21 cellular contexts compared by ENCODE assay signal in the genomic region with DNA sequence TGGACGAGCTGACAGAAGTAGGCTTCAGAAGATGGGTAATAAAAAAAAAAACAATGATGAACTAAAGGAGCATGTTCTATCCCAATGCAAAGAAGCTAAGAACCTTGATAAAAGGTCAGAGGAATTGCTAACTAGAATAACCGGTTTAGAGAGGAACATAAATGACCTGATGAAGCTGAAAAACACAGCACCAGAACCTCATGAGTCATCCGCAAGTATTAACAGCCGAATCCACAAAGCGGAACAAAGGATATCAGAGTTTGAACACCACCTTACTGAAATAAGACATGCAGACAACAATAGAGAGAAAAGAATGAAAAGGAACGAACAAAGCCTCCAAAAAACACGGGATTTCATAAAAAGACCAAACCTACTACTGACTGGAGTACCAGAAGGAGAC. TPM values are rescaled to one million over a fixed set of nuclear protein-coding genes. Genes with fewer than 3 reads are reported as not detected.
A peak's percentile ranks its signal among the peaks of the same experiment; 100 is the strongest.
DNase-seq lines count a peak whose midpoint lies in the region; ATAC-seq and TF ChIP-seq lines count a peak whose summit lies in the region.
"Had no signal": no experiment of that assay in that cellular context is flagged by ENCODE, and none has a peak within 500 bp of the region (broad histone marks: within the 10 kb centered on the region; RNA-seq: fewer than 3 reads in every experiment).

No MANE protein-coding gene starts in this region.

- H3K4me1 ChIP-seq in thyroid gland (peaks cover 31 to 33% of the 10 kb centered on the region in 2 donors), heart left ventricle (no peaks in the 10 kb centered on the region)

- TF ChIP-seq EP300 in Ishikawa (IDR thresholded peaks at IDR 0.05; ENCODE audit: borderline replicate concordance), result peak; percentile 44; the same call in 1 of the 2 replicates

- intact Hi-C loops in thyroid gland (cut with DNase I) (no loop called here), heart left ventricle (cut with DNase I) (no loop called here)
- intact Hi-C loops in activated naive CD4-positive, alpha-beta T cell treated with anti-CD3 and anti-CD28 coated beads for 36 hours (cut with micrococcal nuclease), result no loop called here

- no peak overlapping the region for H3K4me3 Mint-ChIP-seq in activated naive CD4-positive, alpha-beta T cell treated with anti-CD3 and anti-CD28 coated beads for 36 hours
- H3K4me3 Mint-ChIP-seq: activated CD4-positive, alpha-beta memory T cell treated with anti-CD3 and anti-CD28 coated beads for 36 hours; activated naive CD8-positive, alpha-beta T cell treated with anti-CD3 and anti-CD28 coated beads, Interleukin-2, amount 10 ng/mL, durations not matched to agents 7 days and 5 days; activated T-cell treated with anti-CD3 and anti-CD28 coated beads, Interleukin-2, amount 50 U/mL, for 4 hours; B cell; immature natural killer cell; natural killer cell had no signal

- no peak for ATAC-seq in heart left ventricle
- ATAC-seq: activated T-cell treated with anti-CD3 and anti-CD28 coated beads, Interleukin-2, amount 50 U/mL, for 4 hours; natural killer cell had no signal

- H3K4me3 ChIP-seq in thyroid gland (replicated peaks in 1 of 3), result no peak overlapping the region
- no peak overlapping the region for H3K4me3 ChIP-seq in heart left ventricle
- H3K4me3 ChIP-seq: cardiac muscle cell, skin epidermis had no signal

- peak; percentile 26 for TF ChIP-seq RAD21 in Ishikawa (IDR thresholded peaks at IDR 0.05; ENCODE audit: low read depth)

- peaks cover 47% of the 10 kb centered on the region for H3K4me1 Mint-ChIP-seq in activated naive CD4-positive, alpha-beta T cell treated with anti-CD3 and anti-CD28 coated beads for 36 hours (ENCODE audit: low read depth)

- peaks cover 71% of the 10 kb centered on the region for H3K36me3 Mint-ChIP-seq in activated naive CD4-positive, alpha-beta T cell treated with anti-CD3 and anti-CD28 coated beads for 36 hours (ENCODE audit: low read depth)

- no peaks in the 10 kb centered on the region for H3K9me3 ChIP-seq in thyroid gland
- H3K9me3 ChIP-seq in heart left ventricle, result peaks cover 0 to 47% (median 17%) of the 10 kb centered on the region in 12 donors

- 60 to 65% methylated on average over 7 of the region's 7 CpGs for WGBS in thyroid gland, 2 donors
- WGBS in heart left ventricle, 4 donors, result 95 to 98% (median 97%) methylated on average over 7 of the region's 7 CpGs

- peaks cover 36% of the 10 kb centered on the region for H3K9me3 Mint-ChIP-seq in activated naive CD4-positive, alpha-beta T cell treated with anti-CD3 and anti-CD28 coated beads for 36 hours

- peak; percentile 15 for DNase-seq in iris pigment epithelial cell (ENCODE audit: low read depth)
- peak; percentile 51 to 57 for DNase-seq in thyroid gland
- no peak for DNase-seq in NCI-H1105 (lab: John Stamatoyannopoulos, UW)
- no peak for DNase-seq in heart left ventricle
- DNase-seq in activated naive CD4-positive, alpha-beta T cell treated with anti-CD3 and anti-CD28 coated beads for 36 hours, result no peak
- DNase-seq: activated CD4-positive, alpha-beta memory T cell treated with anti-CD3 and anti-CD28 coated beads for 36 hours; activated naive CD8-positive, alpha-beta T cell treated with anti-CD3 and anti-CD28 coated beads, Interleukin-2, amount 10 ng/mL, durations not matched to agents 7 days and 5 days; activated T-cell treated with anti-CD3 and anti-CD28 coated beads, Interleukin-2, amount 50 U/mL, for 4 hours; dermis blood vessel endothelial cell; DMS 273 treated with DMSO at 0.1 percent for 48 hours; immature natural killer cell; natural killer cell; NCI-H2227 treated with DMSO at 0.1 percent for 48 hours; NK-92 treated with Interleukin-12 subunit alpha and Interleukin-12 subunit beta, amount 100 ng/mL, for 24 hours; SHP77; T-helper 1 cell had no signal

- CTCF ChIA-PET in activated naive CD4-positive, alpha-beta T cell treated with anti-CD3 and anti-CD28 coated beads for 36 hours (lab: Charles Lee), result interaction anchor here (1.0 kb wide), 1 partner anchor 99 kb away, joined by 3 read pairs; no protein-coding TSS in a partner anchor

- H3K27ac ChIP-seq in VCaP, result peak overlapping the region; percentile 72
- H3K27ac ChIP-seq in thyroid gland, result peak overlapping the region; percentile 73 to 88 (median 75)
- no peak overlapping the region for H3K27ac ChIP-seq in heart left ventricle
- H3K27ac ChIP-seq: cardiac muscle cell, skin epidermis had no signal

- H3K27me3 Mint-ChIP-seq in activated naive CD4-positive, alpha-beta T cell treated with anti-CD3 and anti-CD28 coated beads for 36 hours (ENCODE audit: low read depth), result no peaks in the 10 kb centered on the region
- H3K27me3 Mint-ChIP-seq: activated CD4-positive, alpha-beta memory T cell treated with anti-CD3 and anti-CD28 coated beads for 36 hours; activated naive CD8-positive, alpha-beta T cell treated with anti-CD3 and anti-CD28 coated beads, Interleukin-2, amount 10 ng/mL, durations not matched to agents 7 days and 5 days; B cell had no signal

- H3K36me3 ChIP-seq in thyroid gland (peaks cover 0 to 2% of the 10 kb centered on the region in 2 donors), heart left ventricle (peaks cover 0 to 20% (median 3%) of the 10 kb centered on the region in 9 donors)

- TF ChIP-seq POLR2A in thyroid gland (IDR thresholded peaks at IDR 0.05), result peak in 1 of 2 donors; percentile 26
- no peak for TF ChIP-seq POLR2A in heart left ventricle (IDR thresholded peaks at IDR 0.05)

- no peak overlapping the region for H3K27ac Mint-ChIP-seq in activated naive CD4-positive, alpha-beta T cell treated with anti-CD3 and anti-CD28 coated beads for 36 hours
- H3K27ac Mint-ChIP-seq: activated CD4-positive, alpha-beta memory T cell treated with anti-CD3 and anti-CD28 coated beads for 36 hours; activated naive CD8-positive, alpha-beta T cell treated with anti-CD3 and anti-CD28 coated beads, Interleukin-2, amount 10 ng/mL, durations not matched to agents 7 days and 5 days; B cell; immature natural killer cell; natural killer cell had no signal

- TF ChIP-seq CTCF in VCaP (conservative IDR thresholded peaks at IDR 0.05) (no peak), thyroid gland (IDR thresholded peaks at IDR 0.05) (no peak), heart left ventricle (IDR thresholded peaks at IDR 0.05) (no peak)

- H3K27me3 ChIP-seq in thyroid gland, result no peaks in the 10 kb centered on the region
- no peaks in the 10 kb centered on the region for H3K27me3 ChIP-seq in heart left ventricle
- H3K27me3 ChIP-seq: cardiac muscle cell had no signal

TF ChIP-seq in Ishikawa, 13 proteins besides CTCF, POLR2A, EP300 and RAD21:
- TF ChIP-seq TEAD4 (IDR thresholded peaks at IDR 0.05) (peak; percentile 49; the same call in 1 of the 2 replicates), NFIC (IDR thresholded peaks at IDR 0.05) (no peak), USF1 (IDR thresholded peaks at IDR 0.05) (0 out of 2 replicates have a peak, but pooled peaks have one; percentile 23), CEBPB (IDR thresholded peaks at IDR 0.05) (0 out of 2 replicates have a peak, but pooled peaks have one; percentile 6), TCF12 (IDR thresholded peaks at IDR 0.05; ENCODE audit: low read depth) (0 out of 2 replicates have a peak, but pooled peaks have one; percentile 36)
- TF ChIP-seq, protein P1, sequence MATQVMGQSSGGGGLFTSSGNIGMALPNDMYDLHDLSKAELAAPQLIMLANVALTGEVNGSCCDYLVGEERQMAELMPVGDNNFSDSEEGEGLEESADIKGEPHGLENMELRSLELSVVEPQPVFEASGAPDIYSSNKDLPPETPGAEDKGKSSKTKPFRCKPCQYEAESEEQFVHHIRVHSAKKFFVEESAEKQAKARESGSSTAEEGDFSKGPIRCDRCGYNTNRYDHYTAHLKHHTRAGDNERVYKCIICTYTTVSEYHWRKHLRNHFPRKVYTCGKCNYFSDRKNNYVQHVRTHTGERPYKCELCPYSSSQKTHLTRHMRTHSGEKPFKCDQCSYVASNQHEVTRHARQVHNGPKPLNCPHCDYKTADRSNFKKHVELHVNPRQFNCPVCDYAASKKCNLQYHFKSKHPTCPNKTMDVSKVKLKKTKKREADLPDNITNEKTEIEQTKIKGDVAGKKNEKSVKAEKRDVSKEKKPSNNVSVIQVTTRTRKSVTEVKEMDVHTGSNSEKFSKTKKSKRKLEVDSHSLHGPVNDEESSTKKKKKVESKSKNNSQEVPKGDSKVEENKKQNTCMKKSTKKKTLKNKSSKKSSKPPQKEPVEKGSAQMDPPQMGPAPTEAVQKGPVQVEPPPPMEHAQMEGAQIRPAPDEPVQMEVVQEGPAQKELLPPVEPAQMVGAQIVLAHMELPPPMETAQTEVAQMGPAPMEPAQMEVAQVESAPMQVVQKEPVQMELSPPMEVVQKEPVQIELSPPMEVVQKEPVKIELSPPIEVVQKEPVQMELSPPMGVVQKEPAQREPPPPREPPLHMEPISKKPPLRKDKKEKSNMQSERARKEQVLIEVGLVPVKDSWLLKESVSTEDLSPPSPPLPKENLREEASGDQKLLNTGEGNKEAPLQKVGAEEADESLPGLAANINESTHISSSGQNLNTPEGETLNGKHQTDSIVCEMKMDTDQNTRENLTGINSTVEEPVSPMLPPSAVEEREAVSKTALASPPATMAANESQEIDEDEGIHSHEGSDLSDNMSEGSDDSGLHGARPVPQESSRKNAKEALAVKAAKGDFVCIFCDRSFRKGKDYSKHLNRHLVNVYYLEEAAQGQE (IDR thresholded peaks at IDR 0.05; ENCODE audit: low read depth), result no peak

RNA-seq across cellular contexts. Expression of gene NELFA, which starts 10.5 kb away (rescaled TPM):
- 10 to 100 TPM; 23.2 to 39.3 (median 28.7) TPM for total RNA-seq in thyroid gland
- total RNA-seq in heart left ventricle, result 10 to 100 TPM in 5 of 9 donors, 1 to 10 TPM in 4; 8.1 to 14.9 (median 10.3) TPM
- 10 to 100 TPM; 10.4 to 12.8 TPM for polyA plus RNA-seq in heart left ventricle
- 10 to 100 TPM; 44.1 to 45.3 TPM for total RNA-seq in activated naive CD4-positive, alpha-beta T cell treated with anti-CD3 and anti-CD28 coated beads for 36 hours

Comparison
In these comparisons a context has a peak if more than half of its experiments do, and no peak if none do; other contexts are left out.
1. H3K27ac ChIP-seq: peak in VCaP (single experiment) and thyroid gland (3 of 3); none in heart left ventricle (0 of 12).
2. DNase-seq: peak in iris pigment epithelial cell (single experiment) and thyroid gland (2 of 2); none in NCI-H1105 (single experiment), heart left ventricle (0 of 5) and activated naive CD4-positive, alpha-beta T cell treated with anti-CD3 and anti-CD28 coated beads for 36 hours (single experiment).